In genomic region chr6:30463651-30464618, GRCh38 we compare ENCODE assay signal across 8 cellular contexts. TPM values are rescaled to one million over a fixed set of nuclear protein-coding genes. Genes with fewer than 3 reads are reported as not detected.
DNase-seq lines count a peak whose midpoint lies in the region; ATAC-seq and TF ChIP-seq lines count a peak whose summit lies in the region.

No MANE protein-coding gene starts in this region.

- no peaks in the 10 kb centered on the region for H3K4me1 ChIP-seq in BE2C

- H3K4me3 ChIP-seq in fibroblast of the aortic adventitia (ENCODE audit: low read depth, low read length), result no peak overlapping the region
- H3K4me3 ChIP-seq in BE2C (ENCODE audit: low read depth, low read length), result no peak overlapping the region

- peak; percentile 86 for DNase-seq in KBM-7
- DNase-seq in activated CD4-positive, alpha-beta T cell treated with anti-CD3 and anti-CD28 coated beads, Interleukin-2, amount 50 U/mL, for 1 hour, result peak; percentile 48
- DNase-seq in fibroblast of the aortic adventitia (ENCODE audit: low read depth), result peak; percentile 19
- peak in 2 of 3 experiments; percentile 30 to 67 for DNase-seq in stimulated activated CD4-positive, alpha-beta T cell treated with anti-CD3 and anti-CD28 coated beads, TNF-alpha, amount 100 ng/mL, for 24 hours (ENCODE audit: low read depth in 3 of 3)
- DNase-seq in NCI-H748 treated with DMSO at 0.1 percent for 48 hours (lab: John Stamatoyannopoulos, UW), result no peak
- DNase-seq in BE2C, result no peak
- no peak for DNase-seq in NCI-H82 (lab: John Stamatoyannopoulos, UW)

- TF ChIP-seq CTCF in fibroblast of the aortic adventitia (IDR thresholded peaks at IDR 0.05; ENCODE audit: insufficient read depth, low read length) (no peak), BE2C (IDR thresholded peaks at IDR 0.05; ENCODE audit: low read depth, low read length) (no peak)

- H3K27me3 ChIP-seq in BE2C, result peaks cover 89% of the 10 kb centered on the region

- ATAC-seq in HG03095 (IDR thresholded peaks at IDR 0.05; ENCODE audit: unreplicated experiment), result no peak

- no peaks in the 10 kb centered on the region for H3K36me3 ChIP-seq in BE2C

- H3K9me3 ChIP-seq in BE2C, result no peaks in the 10 kb centered on the region

- in situ Hi-C loops in KBM-7 (cut with MboI; ENCODE audit: low pct_unique_long_range_greater_than_20kb, low sequenced_read_pairs), result no loop called here

RNA-seq across cellular contexts. Expression of gene HLA-E, which starts 25.4 kb away (rescaled TPM):
- 115 and 227 TPM in 2 replicates for total RNA-seq in fibroblast of the aortic adventitia (ENCODE audit: low replicate concordance)
- 3.1 TPM for polyA plus RNA-seq in BE2C (2012; ENCODE audit: insufficient read depth, insufficient read length, low read depth)

Comparison
In these comparisons a context has a peak if more than half of its experiments do, and no peak if none do; other contexts are left out.
1. DNase-seq: peak in KBM-7 (single experiment), activated CD4-positive, alpha-beta T cell treated with anti-CD3 and anti-CD28 coated beads, Interleukin-2, amount 50 U/mL, for 1 hour (single experiment), fibroblast of the aortic adventitia (single experiment) and stimulated activated CD4-positive, alpha-beta T cell treated with anti-CD3 and anti-CD28 coated beads, TNF-alpha, amount 100 ng/mL, for 24 hours (2 of 3); none in NCI-H748 treated with DMSO at 0.1 percent for 48 hours (single experiment), BE2C (single experiment) and NCI-H82 (single experiment).